28 cellular contexts compared by ENCODE assay signal in the genomic region with DNA sequence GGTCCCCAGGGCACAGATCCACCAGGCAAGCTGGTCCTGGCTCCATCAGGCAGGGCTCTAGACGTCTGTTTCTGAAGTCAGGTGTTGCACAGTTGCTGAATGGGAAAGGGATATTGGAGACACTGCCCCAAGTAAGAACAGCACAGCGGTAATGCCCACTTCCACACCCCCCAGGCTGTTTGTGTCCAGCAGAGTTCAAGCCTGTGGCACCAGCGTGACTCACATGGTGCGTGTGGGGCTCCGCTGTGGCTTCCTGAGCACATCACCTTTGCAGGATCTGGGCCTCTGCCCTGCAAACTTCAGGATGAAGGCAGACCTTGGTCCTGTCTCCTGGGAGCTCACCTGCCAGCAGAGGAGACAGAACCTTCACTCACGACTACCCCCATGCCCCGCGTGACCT.
A peak's percentile ranks its signal among the peaks of the same experiment; 100 is the strongest.
DNase-seq lines count a peak whose midpoint lies in the region; ATAC-seq, FAIRE-seq and TF ChIP-seq lines count a peak whose summit lies in the region.
"Had no signal": no experiment of that assay in that cellular context is flagged by ENCODE, and none has a peak within 500 bp of the region (broad histone marks: within the 10 kb centered on the region; RNA-seq: fewer than 3 reads in every experiment).

No MANE protein-coding gene starts in this region.

- dilution Hi-C loops in IMR-90 (cut with HindIII; ENCODE audit: low sequenced_read_pairs, unreplicated experiment): no loop called here

- no peak overlapping the region for H3K14ac ChIP-seq in IMR-90 (replicated peaks; ENCODE audit: low read depth, low read length)
- H3K14ac ChIP-seq in H1 (ENCODE audit: insufficient read length): no peak overlapping the region

- H2BK15ac ChIP-seq in IMR-90 (ENCODE audit: low read depth, low read length) (no peak overlapping the region), H1 (ENCODE audit: low read length) (0 out of 2 replicates have a peak overlapping the region, but pooled peaks have one; percentile 46)

- no peak overlapping the region for H2BK120ac ChIP-seq in IMR-90 (ENCODE audit: low read depth, low read length)
- H2BK120ac ChIP-seq in H1 (replicated peaks; ENCODE audit: low read depth, low read length): no peak overlapping the region

- H3K9me1 ChIP-seq in IMR-90 (ENCODE audit: insufficient read depth, low read length): no peaks in the 10 kb centered on the region

- BruUV-seq in IMR-90 (replicated peaks; lab: Mats Ljungman, UMichigan) (no TSS peak), PC-3 (replicated peaks; lab: Mats Ljungman, UMichigan) (no TSS peak)

- H3K4me3 ChIP-seq in IMR-90 (ENCODE audit: insufficient read depth, low read depth, low read length) (no peak overlapping the region), PC-3 (ENCODE audit: low read length) (no peak overlapping the region), H1 (ENCODE audit: extremely low read depth in 1 of 4, insufficient read depth in 2 of 4, low read depth in 3 of 4, low read length in 4 of 4) (no peak overlapping the region), sigmoid colon (no peak overlapping the region)
- H3K4me3 ChIP-seq: BLaER1 had no signal

- no peaks in the 10 kb centered on the region for H3K79me1 ChIP-seq in IMR-90 (ENCODE audit: low read depth in 1 of 2, low read length in 2 of 2)
- no peaks in the 10 kb centered on the region for H3K79me1 ChIP-seq in H1 (ENCODE audit: low read depth, low read length)

- TF ChIP-seq EP300 in H1 (IDR thresholded peaks at IDR 0.05; ENCODE audit: borderline replicate concordance in 1 of 2, low read depth in 2 of 2, low read length in 2 of 2) (no peak), sigmoid colon (IDR thresholded peaks at IDR 0.05) (no peak)

- ATAC-seq in IMR-90 (ENCODE audit: low read depth): no peak
- peak; percentile 16 for ATAC-seq in PC-3
- no peak for ATAC-seq in HG03045 (IDR thresholded peaks at IDR 0.05; ENCODE audit: unreplicated experiment)
- no peak for ATAC-seq in activated CD4-positive, CD25-positive, alpha-beta regulatory T cell treated with anti-CD3 and anti-CD28 coated beads, Interleukin-2, amount 50 U/mL, for 24 hours

- DNase-seq in IMR-90 (no peak), PC-3 (no peak), H1 (ENCODE audit: low read depth in 1 of 2, low spot score in 2 of 2) (no peak), urothelium cell line (ENCODE audit: low spot score) (no peak), posterior cingulate gyrus (no peak), sigmoid colon (no peak)
- DNase-seq: 8988T; ACHN; BE2C; C1 segment of cervical spinal cord; CD4-positive, alpha-beta memory T cell; CD4-positive, CD25-positive, alpha-beta regulatory T cell; CD8-positive, alpha-beta memory T cell; COR-L47; DMS 273 treated with DMSO at 0.1 percent for 48 hours; DMS153; DMS53; DMS79; DND-41; EL; GF-D8 had no signal

- POLR2A ChIA-PET in IMR-90 (lab: Charles Lee; ENCODE audit: unreplicated experiment): no interaction called here
- POLR2A ChIA-PET in PC-3 (lab: Charles Lee; ENCODE audit: unreplicated experiment): no interaction called here
- POLR2A ChIA-PET in H1 (lab: Charles Lee; ENCODE audit: partially characterized antibody): no interaction called here

- WGBS in IMR-90 (ENCODE audit: extremely low coverage in 2 of 2, insufficient read length in 1 of 2), 2 experiments: 89% methylated on average over 3 of the region's 8 CpGs; no CpG with 5 or more reads in 1 of the 2 experiments
- 88% methylated on average over 8 of the region's 8 CpGs; no CpG with 5 or more reads in 1 of the 2 experiments for WGBS in H1 (ENCODE audit: extremely low coverage in 1 of 2, insufficient coverage in 1 of 2, insufficient read length in 1 of 2, insufficient replicate concordance in 2 of 2, low coverage in 1 of 2, low lambda C conversion rate in 2 of 2, missing lambda C conversion rate in 1 of 2), 2 experiments
- 83 to 90% methylated on average over 8 of the region's 8 CpGs for WGBS in sigmoid colon, 2 donors

- in situ Hi-C loops in IMR-90 (cut with MboI; ENCODE audit: low sequenced_read_pairs): loop anchor here (25.0 kb wide), 2 partner anchors 456 to 656 kb away; partner anchors contain the start of genes NIFK and RNU4ATAC

- no peak overlapping the region for H4K8ac ChIP-seq in IMR-90 (ENCODE audit: low read depth in 2 of 2, low read length in 2 of 2)
- no peak overlapping the region for H4K8ac ChIP-seq in H1 (ENCODE audit: extremely low read depth, insufficient read depth, low read length)

- H3K4ac ChIP-seq in IMR-90 (ENCODE audit: low read depth, low read length) (no peak overlapping the region), H1 (replicated peaks; ENCODE audit: insufficient read length, low read depth, low read length) (no peak overlapping the region)

- no peak for FAIRE-seq in H1 (lab: Jason Lieb, UNC)
- peak; percentile 83 for FAIRE-seq in urothelium cell line (lab: Jason Lieb, UNC)
- FAIRE-seq: A204.1, G401.6, GM12891, GM19239 had no signal

- H4K91ac ChIP-seq in IMR-90 (ENCODE audit: insufficient read depth, low read depth, low read length) (no peak overlapping the region), H1 (replicated peaks; ENCODE audit: insufficient read length, low read length) (no peak overlapping the region)

- TF ChIP-seq CTCF in IMR-90 (conservative IDR thresholded peaks at IDR 0.05; ENCODE audit: low read depth, low read length) (no peak), PC-3 (conservative IDR thresholded peaks at IDR 0.05; ENCODE audit: low read depth, low read length) (no peak), H1 (IDR thresholded peaks at IDR 0.05; ENCODE audit: control extremely low read depth in 1 of 3, insufficient read depth in 1 of 3, low read depth in 1 of 3, low read length in 3 of 3) (no peak), sigmoid colon (IDR thresholded peaks at IDR 0.05) (no peak)

- H4K5ac ChIP-seq in IMR-90 (ENCODE audit: low read depth, low read length) (no peak overlapping the region), H1 (ENCODE audit: insufficient read length, low read depth, low read length) (no peak overlapping the region)

- H3K9me2 ChIP-seq in PC-3 (replicated peaks; ENCODE audit: low read length): no peaks in the 10 kb centered on the region

- H2AK5ac ChIP-seq in IMR-90 (ENCODE audit: low read depth, low read length) (no peak overlapping the region), H1 (ENCODE audit: low read depth, low read length) (no peak overlapping the region)

- H3K56ac ChIP-seq in IMR-90 (ENCODE audit: extremely low read depth, insufficient read depth, low read length): no peak overlapping the region
- H3K56ac ChIP-seq in H1 (replicated peaks; ENCODE audit: insufficient read length, low read depth, low read length): no peak overlapping the region

- H2AFZ ChIP-seq in IMR-90 (replicated peaks; ENCODE audit: low read length, poor library complexity): no peak overlapping the region
- H2AFZ ChIP-seq in PC-3 (ENCODE audit: low read length): no peak overlapping the region
- H2AFZ ChIP-seq in H1 (ENCODE audit: low read length): no peak overlapping the region

- no peak overlapping the region for H2BK12ac ChIP-seq in H1 (ENCODE audit: low read depth, low read length)

- H3K27me3 ChIP-seq in IMR-90 (ENCODE audit: control insufficient read depth, insufficient read depth, low read length) (peaks cover 36% of the 10 kb centered on the region), PC-3 (ENCODE audit: low read length) (no peaks in the 10 kb centered on the region), H1 (replicated peaks in 1 of 4; ENCODE audit: control insufficient read depth in 3 of 4, extremely low read depth in 1 of 4, insufficient read depth in 3 of 4, low read length in 3 of 4) (peaks cover 0 to 20% (median 11%) of the 10 kb centered on the region in 4 experiments; a peak in 5 of 7 replicates), sigmoid colon (peaks cover 0 to 2% (median 0%) of the 10 kb centered on the region in 3 donors)
- H3K27me3 ChIP-seq: BE2C had no signal

- H3K27ac ChIP-seq in IMR-90 (ENCODE audit: insufficient read depth, low read length) (no peak overlapping the region), PC-3 (ENCODE audit: low read length) (no peak overlapping the region), H1 (ENCODE audit: low read depth, low read length) (no peak overlapping the region), sigmoid colon (no peak overlapping the region)
- H3K27ac ChIP-seq: BLaER1 had no signal

- no peak overlapping the region for H3K18ac ChIP-seq in IMR-90 (ENCODE audit: low read depth, low read length)
- no peak overlapping the region for H3K18ac ChIP-seq in H1 (ENCODE audit: extremely low read depth, low read length)

- no peak overlapping the region for H3K9ac ChIP-seq in IMR-90 (ENCODE audit: low read depth, low read length)
- no peak overlapping the region for H3K9ac ChIP-seq in PC-3 (ENCODE audit: low read length)
- H3K9ac ChIP-seq in H1 (replicated peaks in 1 of 4; ENCODE audit: extremely low read depth in 1 of 4, low read depth in 3 of 4, low read length in 3 of 4): no peak overlapping the region
- H3K9ac ChIP-seq: BLaER1 had no signal

- no peaks in the 10 kb centered on the region for H3F3A ChIP-seq in PC-3 (ENCODE audit: low read length, unreplicated experiment)

- intact Hi-C loops in IMR-90 (cut with micrococcal nuclease) (no loop called here), PC-3 (cut with micrococcal nuclease) (no loop called here), posterior cingulate gyrus (cut with DNase I) (no loop called here), sigmoid colon (cut with DNase I) (no loop called here)

- no peaks in the 10 kb centered on the region; the same call in 1 of the 2 replicates for H3K23me2 ChIP-seq in H1 (ENCODE audit: low read depth, low read length)

- no peaks in the 10 kb centered on the region for H3K4me1 ChIP-seq in IMR-90 (ENCODE audit: control insufficient read depth, insufficient read depth, low read length)
- H3K4me1 ChIP-seq in PC-3 (ENCODE audit: insufficient read depth, low read length): peaks cover 10% of the 10 kb centered on the region
- no peaks in the 10 kb centered on the region; a peak in 2 of 7 replicates for H3K4me1 ChIP-seq in H1 (replicated peaks in 1 of 4; ENCODE audit: control insufficient read depth in 3 of 4, insufficient read depth in 4 of 4, low read length in 3 of 4)
- peaks cover 0 to 15% (median 7%) of the 10 kb centered on the region in 4 donors for H3K4me1 ChIP-seq in sigmoid colon
- H3K4me1 ChIP-seq: BE2C had no signal

- H4K20me1 ChIP-seq in IMR-90 (ENCODE audit: insufficient read depth, low read length) (peaks cover 5% of the 10 kb centered on the region; the same call in 1 of the 2 replicates), PC-3 (ENCODE audit: low read length) (no peaks in the 10 kb centered on the region), H1 (replicated peaks in 1 of 2; ENCODE audit: control insufficient read depth in 1 of 2, insufficient read depth in 2 of 2, low read length in 2 of 2) (no peaks in the 10 kb centered on the region)
- H4K20me1 ChIP-seq: BLaER1 had no signal

- H2BK20ac ChIP-seq in IMR-90 (ENCODE audit: low read depth, low read length) (no peak overlapping the region), H1 (ENCODE audit: low read length) (no peak overlapping the region)

- peak overlapping the region; percentile 3 for H2AK9ac ChIP-seq in IMR-90 (replicated peaks; ENCODE audit: low read depth, low read length, poor library complexity)

- TF ChIP-seq POLR2A in IMR-90 (IDR thresholded peaks at IDR 0.05; ENCODE audit: low read depth, low read length) (no peak), H1 (IDR thresholded peaks at IDR 0.05; ENCODE audit: control extremely low read depth in 1 of 2, low read depth in 2 of 2, low read length in 2 of 2) (no peak), sigmoid colon (IDR thresholded peaks at IDR 0.05) (no peak)

- H3K9me3 ChIP-seq in IMR-90 (ENCODE audit: control insufficient read depth, insufficient read depth, low read length) (no peaks in the 10 kb centered on the region), PC-3 (ENCODE audit: low read length) (no peaks in the 10 kb centered on the region), H1 (ENCODE audit: insufficient read depth in 2 of 2, low read depth in 1 of 2, low read length in 1 of 2) (no peaks in the 10 kb centered on the region), sigmoid colon (no peaks in the 10 kb centered on the region)
- H3K9me3 ChIP-seq: BE2C, BLaER1 had no signal

- CTCF ChIA-PET in IMR-90 (lab: Yijun Ruan, JAX): interaction anchor here (1.1 kb wide), 1 partner anchor 11 kb away, joined by 3 read pairs; no protein-coding TSS in a partner anchor
- CTCF ChIA-PET in PC-3 (lab: Charles Lee): no interaction called here
- CTCF ChIA-PET in H1 (lab: Charles Lee; ENCODE audit: partially characterized antibody): interaction anchor here (0.6 to 23.5 kb wide), 10 partner anchors 11 to 386 kb away, joined by 3 to 434 read pairs (median 4); no protein-coding TSS in a partner anchor

- no peak overlapping the region for H3K23ac ChIP-seq in IMR-90 (ENCODE audit: low read depth, low read length)
- no peak overlapping the region for H3K23ac ChIP-seq in H1 (ENCODE audit: insufficient read length)

- TF ChIP-seq RAD21 in IMR-90 (IDR thresholded peaks at IDR 0.05; ENCODE audit: low read length) (no peak), H1 (IDR thresholded peaks at IDR 0.05 in 1 of 2, conservative IDR thresholded peaks at IDR 0.05 in 1 of 2; ENCODE audit: low read depth in 2 of 2, low read length in 2 of 2) (no peak)

- no peak overlapping the region for H3K4me2 ChIP-seq in IMR-90 (ENCODE audit: low read depth, low read length)
- no peak overlapping the region for H3K4me2 ChIP-seq in PC-3 (ENCODE audit: low read length)
- no peak overlapping the region for H3K4me2 ChIP-seq in H1 (ENCODE audit: insufficient read depth in 1 of 2, low read depth in 2 of 2, low read length in 2 of 2)
- H3K4me2 ChIP-seq: BLaER1 had no signal

- H2BK5ac ChIP-seq in IMR-90 (ENCODE audit: low read depth, low read length, poor library complexity, severe bottlenecking) (no peak overlapping the region), H1 (ENCODE audit: low read depth, low read length) (no peak overlapping the region)

- H3K36me3 ChIP-seq in IMR-90 (ENCODE audit: control insufficient read depth, insufficient read depth, low read length) (no peaks in the 10 kb centered on the region), PC-3 (ENCODE audit: low read depth, low read length) (no peaks in the 10 kb centered on the region; the same call in 1 of the 2 replicates), H1 (ENCODE audit: control insufficient read depth in 2 of 4, insufficient read depth in 4 of 4, low read length in 3 of 4) (no peaks in the 10 kb centered on the region), sigmoid colon (no peaks in the 10 kb centered on the region)
- H3K36me3 ChIP-seq: BE2C, BLaER1 had no signal

- no peaks in the 10 kb centered on the region for H3K79me2 ChIP-seq in PC-3 (ENCODE audit: low read length)
- H3K79me2 ChIP-seq in H1 (ENCODE audit: control insufficient read depth in 1 of 2, insufficient read depth in 2 of 2, low read length in 2 of 2): no peaks in the 10 kb centered on the region
